27 cellular contexts compared by ENCODE assay signal in genomic region chr1:166691476-166691875, GRCh38.
"Had no signal": no experiment of that assay in that cellular context is flagged by ENCODE, and none has a peak within 500 bp of the region (broad histone marks: within the 10 kb centered on the region; RNA-seq: fewer than 3 reads in every experiment).

No MANE protein-coding gene starts in this region.

- H3K27me3 ChIP-seq: adrenal gland, Peyer's patch, SJCRH30 had no signal

- DNase-seq: activated CD4-positive, alpha-beta T cell treated with anti-CD3 and anti-CD28 coated beads for 36 hours; activated CD4-positive, alpha-beta T cell treated with anti-CD3 and anti-CD28 coated beads, Interleukin-2, amount 50 U/mL, for 1 hour; activated CD8-positive, alpha-beta memory T cell treated with anti-CD3 and anti-CD28 coated beads, Interleukin-2, amount 50 U/mL, for 4 hours; activated CD8-positive, alpha-beta T cell treated with anti-CD3 and anti-CD28 coated beads for 36 hours; activated naive CD4-positive, alpha-beta T cell treated with anti-CD3 and anti-CD28 coated beads, Interleukin-2, amount 50 U/mL, for 16 hours; activated naive CD8-positive, alpha-beta T cell treated with anti-CD3 and anti-CD28 coated beads, Interleukin-2, amount 10 ng/mL, durations not matched to agents 7 days and 5 days; activated T-cell treated with anti-CD3 and anti-CD28 coated beads, Interleukin-2, amount 50 U/mL, for 72 hours; adrenal gland; anterior cingulate cortex; caudate nucleus; NCI-H1092 treated with DMSO at 0.1 percent for 48 hours; NCI-H1417 treated with DMSO at 0.1 percent for 48 hours; NCI-H1694; NCI-H2029 treated with DMSO at 0.1 percent for 48 hours; NCI-H345; NCI-H510A treated with DMSO at 0.1 percent for 48 hours; NCI-H69; NK-92 treated with Interleukin-12 subunit alpha and Interleukin-12 subunit beta, amount 100 ng/mL, for 24 hours; Peyer's patch; Right ventricle myocardium superior; SJCRH30; SK-N-SH; T-helper 1 cell; WERI-Rb-1 had no signal

- H3K27ac Mint-ChIP-seq: activated CD4-positive, alpha-beta T cell treated with anti-CD3 and anti-CD28 coated beads for 36 hours; activated CD8-positive, alpha-beta T cell treated with anti-CD3 and anti-CD28 coated beads for 36 hours; activated naive CD8-positive, alpha-beta T cell treated with anti-CD3 and anti-CD28 coated beads, Interleukin-2, amount 10 ng/mL, durations not matched to agents 7 days and 5 days; activated T-cell treated with anti-CD3 and anti-CD28 coated beads, Interleukin-2, amount 50 U/mL, for 72 hours; activated T-helper 2 cell treated with anti-CD3 and anti-CD28 coated beads, Interferon-gamma antibody, Interleukin-2, Interleukin-4, amounts not matched to agents 10 μg/mL and 5 μg/mL and 100 μg/mL, durations not matched to agents 14 hours and 24 hours and 36 hours had no signal

- H3K4me1 Mint-ChIP-seq: activated CD4-positive, alpha-beta T cell treated with anti-CD3 and anti-CD28 coated beads for 36 hours; activated naive CD8-positive, alpha-beta T cell treated with anti-CD3 and anti-CD28 coated beads, Interleukin-2, amount 10 ng/mL, durations not matched to agents 7 days and 5 days had no signal

- H3K36me3 ChIP-seq: adrenal gland, Peyer's patch, SJCRH30, WERI-Rb-1 had no signal

- H3K4me2 ChIP-seq: KMS-11, SK-N-SH had no signal

- H3K9ac ChIP-seq: KMS-11, SK-N-SH had no signal

- H3K4me3 ChIP-seq: adrenal gland, Peyer's patch, SJCRH30 had no signal

- H3K27ac ChIP-seq: adrenal gland, KMS-11, Peyer's patch, RWPE1, SJCRH30, WERI-Rb-1 had no signal

- H3K4me1 ChIP-seq: adrenal gland, Peyer's patch, SJCRH30 had no signal

- H3K36me3 Mint-ChIP-seq: activated naive CD8-positive, alpha-beta T cell treated with anti-CD3 and anti-CD28 coated beads, Interleukin-2, amount 10 ng/mL, durations not matched to agents 7 days and 5 days had no signal

- H3K4me3 Mint-ChIP-seq: activated CD4-positive, alpha-beta T cell treated with anti-CD3 and anti-CD28 coated beads for 36 hours; activated CD8-positive, alpha-beta T cell treated with anti-CD3 and anti-CD28 coated beads for 36 hours; activated naive CD8-positive, alpha-beta T cell treated with anti-CD3 and anti-CD28 coated beads, Interleukin-2, amount 10 ng/mL, durations not matched to agents 7 days and 5 days; activated T-cell treated with anti-CD3 and anti-CD28 coated beads, Interleukin-2, amount 50 U/mL, for 72 hours had no signal

- ATAC-seq: activated CD4-positive, alpha-beta T cell treated with anti-CD3 and anti-CD28 coated beads for 36 hours; activated CD8-positive, alpha-beta T cell treated with anti-CD3 and anti-CD28 coated beads for 36 hours; activated T-cell treated with anti-CD3 and anti-CD28 coated beads, Interleukin-2, amount 50 U/mL, for 72 hours had no signal

- H3K9me3 ChIP-seq: adrenal gland, Peyer's patch, SJCRH30, SK-N-SH had no signal
